ENCODE assay signal across 11 cellular contexts in genomic region chr13:40187836-40188591, GRCh38.
DNase-seq lines count a peak whose midpoint lies in the region; TF ChIP-seq lines count a peak whose summit lies in the region.
"Had no signal": no experiment of that assay in that cellular context is flagged by ENCODE, and none has a peak within 500 bp of the region (broad histone marks: within the 10 kb centered on the region; RNA-seq: fewer than 3 reads in every experiment).

No MANE protein-coding gene starts in this region.

- H3K27ac Mint-ChIP-seq in activated CD4-positive, alpha-beta memory T cell treated with anti-CD3 and anti-CD28 coated beads, Interleukin-2, amount 10 ng/mL, durations not matched to agents 7 days and 5 days = peak overlapping the region; percentile 96
- H3K27ac Mint-ChIP-seq: B cell had no signal

- H3K9me3 Mint-ChIP-seq in activated CD4-positive, alpha-beta memory T cell treated with anti-CD3 and anti-CD28 coated beads, Interleukin-2, amount 10 ng/mL, durations not matched to agents 7 days and 5 days = no peaks in the 10 kb centered on the region

- WGBS in spleen, 5 donors = 84 to 92% (median 90%) methylated on average over 28 of the region's 28 CpGs

- H3K36me3 ChIP-seq in spleen (no peaks in the 10 kb centered on the region), SJCRH30 (no peaks in the 10 kb centered on the region)

- no peaks in the 10 kb centered on the region for H3K27me3 Mint-ChIP-seq in activated CD4-positive, alpha-beta memory T cell treated with anti-CD3 and anti-CD28 coated beads, Interleukin-2, amount 10 ng/mL, durations not matched to agents 7 days and 5 days
- H3K27me3 Mint-ChIP-seq: B cell had no signal

- no peaks in the 10 kb centered on the region for H3K9me3 ChIP-seq in spleen
- H3K9me3 ChIP-seq in SJCRH30 (replicated peaks) = no peaks in the 10 kb centered on the region

- POLR2A ChIA-PET in activated CD4-positive, alpha-beta memory T cell treated with anti-CD3 and anti-CD28 coated beads, Interleukin-2, amount 10 ng/mL, durations not matched to agents 7 days and 5 days (lab: Charles Lee) = interaction anchor here (1.0 to 2.9 kb wide), 11 partner anchors 9 to 480 kb away, joined by 3 to 13 read pairs (median 4); no protein-coding TSS in a partner anchor

- DNase-seq in ELF-1 (ENCODE audit: low read depth, low spot score) = peak; percentile 46
- peak; percentile 69 for DNase-seq in activated CD4-positive, alpha-beta memory T cell treated with anti-CD3 and anti-CD28 coated beads, Interleukin-2, amount 10 ng/mL, durations not matched to agents 7 days and 5 days
- peak; percentile 67 for DNase-seq in choroid plexus epithelial cell (ENCODE audit: low read depth)
- peak; percentile 82 for DNase-seq in spleen
- no peak for DNase-seq in RKO (ENCODE audit: low spot score)
- DNase-seq in SHP77 (lab: John Stamatoyannopoulos, UW) = no peak
- DNase-seq in SJCRH30 = no peak
- no peak for DNase-seq in midbrain (lab: John Stamatoyannopoulos, UW)
- DNase-seq: foreskin fibroblast, Karpas-422 had no signal

- TF ChIP-seq POLR2A in spleen (IDR thresholded peaks at IDR 0.05) = no peak

- intact Hi-C loops in spleen (cut with DNase I; ENCODE audit: low total_unique reads) = no loop called here

- H3K36me3 Mint-ChIP-seq in activated CD4-positive, alpha-beta memory T cell treated with anti-CD3 and anti-CD28 coated beads, Interleukin-2, amount 10 ng/mL, durations not matched to agents 7 days and 5 days (ENCODE audit: low read depth) = no peaks in the 10 kb centered on the region

- peak overlapping the region; percentile 24 for H3K4me3 ChIP-seq in choroid plexus epithelial cell (ENCODE audit: low read depth, low read length)
- H3K4me3 ChIP-seq in spleen = peak overlapping the region in 1 of 8 donors; percentile 20
- no peak overlapping the region for H3K4me3 ChIP-seq in SJCRH30

- H3K4me1 Mint-ChIP-seq in activated CD4-positive, alpha-beta memory T cell treated with anti-CD3 and anti-CD28 coated beads, Interleukin-2, amount 10 ng/mL, durations not matched to agents 7 days and 5 days = peaks cover 63% of the 10 kb centered on the region

- TF ChIP-seq CTCF in choroid plexus epithelial cell (conservative IDR thresholded peaks at IDR 0.05; ENCODE audit: low read depth, low read length) (no peak), spleen (IDR thresholded peaks at IDR 0.05 in 8 of 11, conservative IDR thresholded peaks at IDR 0.05 in 3 of 11) (no peak)

- H3K4me1 ChIP-seq in spleen = peaks cover 16 to 69% (median 29%) of the 10 kb centered on the region in 6 donors
- peaks cover 29% of the 10 kb centered on the region for H3K4me1 ChIP-seq in SJCRH30

- H3K27me3 ChIP-seq in spleen (replicated peaks in 1 of 7) (no peaks in the 10 kb centered on the region), SJCRH30 (no peaks in the 10 kb centered on the region)

- peak overlapping the region; percentile 65 for H3K4me3 Mint-ChIP-seq in activated CD4-positive, alpha-beta memory T cell treated with anti-CD3 and anti-CD28 coated beads, Interleukin-2, amount 10 ng/mL, durations not matched to agents 7 days and 5 days
- H3K4me3 Mint-ChIP-seq: B cell had no signal

- CTCF ChIA-PET in activated CD4-positive, alpha-beta memory T cell treated with anti-CD3 and anti-CD28 coated beads, Interleukin-2, amount 10 ng/mL, durations not matched to agents 7 days and 5 days (lab: Charles Lee) = interaction anchor here (1.2 to 1.9 kb wide), 2 partner anchors 17 to 495 kb away, joined by 3 to 7 read pairs; no protein-coding TSS in a partner anchor

- H3K27ac ChIP-seq in spleen = peak overlapping the region; percentile 6 to 81 (median 60)
- H3K27ac ChIP-seq in SJCRH30 = no peak overlapping the region

Comparison
In these comparisons a context has a peak if more than half of its experiments do, and no peak if none do; other contexts are left out.
1. DNase-seq: peak in ELF-1 (single experiment), activated CD4-positive, alpha-beta memory T cell treated with anti-CD3 and anti-CD28 coated beads, Interleukin-2, amount 10 ng/mL, durations not matched to agents 7 days and 5 days (single experiment), choroid plexus epithelial cell (single experiment) and spleen (single experiment); none in RKO (single experiment), SHP77 (0 of 2), SJCRH30 (0 of 2) and midbrain (single experiment).